In genomic region chr6:170266061-170266825, GRCh38 we compare ENCODE assay signal across 12 cellular contexts. TPM values are rescaled to one million over a fixed set of nuclear protein-coding genes. Genes with fewer than 3 reads are reported as not detected.
DNase-seq lines count a peak whose midpoint lies in the region; ATAC-seq and TF ChIP-seq lines count a peak whose summit lies in the region.
"Had no signal": no experiment of that assay in that cellular context is flagged by ENCODE, and none has a peak within 500 bp of the region (broad histone marks: within the 10 kb centered on the region; RNA-seq: fewer than 3 reads in every experiment).

No MANE protein-coding gene starts in this region.

- H3K9me3 ChIP-seq in esophagus (ENCODE audit: control insufficient read depth in 2 of 2, insufficient read depth in 1 of 2, low read depth in 1 of 2, low read length in 1 of 2) (no peaks in the 10 kb centered on the region), mucosa of stomach (ENCODE audit: control insufficient read depth, low read length) (no peaks in the 10 kb centered on the region)

- H3K4me3 ChIP-seq in esophagus (ENCODE audit: low read depth in 1 of 2, low read length in 2 of 2) (no peak overlapping the region), mucosa of stomach (ENCODE audit: low read length) (peak overlapping the region; percentile 47)
- H3K4me3 ChIP-seq: PC-9 had no signal

- H3K9ac ChIP-seq in mucosa of stomach (ENCODE audit: low read length) = peak overlapping the region; percentile 54

- peak; percentile 38 for DNase-seq in NCI-H526 treated with DMSO at 0.1 percent for 48 hours (lab: John Stamatoyannopoulos, UW)
- DNase-seq in stimulated activated naive CD4-positive, alpha-beta T cell treated with Interleukin-2 at 50 U/mL for 16 hours (lab: John Stamatoyannopoulos, UW) = no peak
- DNase-seq: activated CD4-positive, alpha-beta T cell treated with anti-CD3 and anti-CD28 coated beads for 4 hours; AML-193; mesendoderm; PC-9 had no signal

- ATAC-seq in esophagus mucosa = no peak
- ATAC-seq in HG03280 (IDR thresholded peaks at IDR 0.05; ENCODE audit: unreplicated experiment) = no peak
- ATAC-seq in HG03354 (IDR thresholded peaks at IDR 0.05; ENCODE audit: poor library complexity, severe bottlenecking, unreplicated experiment) = no peak

- H3K27me3 ChIP-seq in esophagus (ENCODE audit: control insufficient read depth in 1 of 2, insufficient read depth in 2 of 2, low read length in 2 of 2) (peaks cover 0 to 5% of the 10 kb centered on the region in 2 donors), mucosa of stomach (ENCODE audit: control insufficient read depth, insufficient read depth, low read length) (peaks cover 19% of the 10 kb centered on the region)

- H3K4me1 ChIP-seq in esophagus (ENCODE audit: control insufficient read depth in 2 of 2, insufficient read depth in 2 of 2, low read length in 1 of 2) (peaks cover 0 to 3% of the 10 kb centered on the region in 2 donors), mucosa of stomach (ENCODE audit: control insufficient read depth, insufficient read depth, low read length) (peaks cover 19% of the 10 kb centered on the region)

- 0 out of 2 replicates have a peak, but pooled peaks have one; percentile 7 for TF ChIP-seq CTCF in 22Rv1 (IDR thresholded peaks at IDR 0.05)

- H3K36me3 ChIP-seq in esophagus (ENCODE audit: control insufficient read depth in 2 of 2, insufficient read depth in 2 of 2, low read length in 1 of 2) (no peaks in the 10 kb centered on the region), mucosa of stomach (ENCODE audit: control insufficient read depth, insufficient read depth, low read length) (no peaks in the 10 kb centered on the region)

- WGBS in esophagus, 2 donors = 60 to 71% methylated on average over 16 to 18 of the region's 18 CpGs

- H3K27ac ChIP-seq in 22Rv1 (no peak overlapping the region), esophagus (ENCODE audit: low read depth in 2 of 2, low read length in 1 of 2) (peak overlapping the region; percentile 47 to 49)
- H3K27ac ChIP-seq: PC-9 had no signal

RNA-seq across cellular contexts. Expression of gene DLL1, which starts 24.6 kb away (rescaled TPM):
- 10 to 100 TPM; 12.5 to 15.6 TPM for polyA plus RNA-seq in esophagus
- total RNA-seq in esophagus mucosa = 10.4 TPM
- total RNA-seq: PC-9 had no signal

RNA-seq across cellular contexts. Expression of gene FAM120B, which starts 40.3 kb away (rescaled TPM):
- polyA plus RNA-seq in esophagus = 1 to 10 TPM; 6.4 to 8.7 TPM
- total RNA-seq in esophagus mucosa = 12.4 TPM
